1 cellular context compared by ENCODE assay signal in the genomic region with DNA sequence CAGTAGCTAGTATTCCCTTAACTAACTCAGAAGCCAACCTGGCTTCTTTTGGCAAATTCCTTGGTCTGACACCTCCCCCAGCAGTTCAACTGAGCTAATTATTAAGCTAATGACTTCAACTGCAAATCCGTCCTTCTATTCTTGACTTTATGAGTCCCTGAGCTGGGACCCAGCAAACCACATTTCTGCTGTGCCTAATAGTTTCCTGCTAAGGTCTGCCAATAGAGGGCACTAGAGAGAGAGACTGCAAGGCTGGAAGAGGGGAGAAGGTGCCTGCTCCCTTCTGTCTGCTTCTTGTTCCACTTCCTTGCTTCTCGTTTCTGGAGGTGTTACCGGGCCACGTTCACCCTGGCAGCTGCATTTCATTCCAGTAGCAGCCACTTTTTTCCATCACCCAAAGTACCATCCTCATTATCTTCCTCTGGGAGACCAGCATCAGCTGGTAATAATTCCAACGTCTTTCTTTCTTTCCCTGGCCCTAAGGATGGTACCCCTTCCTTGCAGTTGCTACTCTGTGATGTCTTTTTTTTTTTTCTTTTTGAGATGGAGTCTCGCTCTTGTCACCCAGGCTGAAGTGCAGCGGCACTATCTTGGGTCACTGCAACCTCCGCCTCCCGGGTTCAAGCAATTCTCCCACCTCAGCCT.
TF ChIP-seq lines count a peak whose summit lies in the region.

No MANE protein-coding gene starts in this region.

TF ChIP-seq in HepG2, 621 proteins besides CTCF, POLR2A, EP300 and RAD21 (continued from another document):
- TF ChIP-seq SMC3 (IDR thresholded peaks at IDR 0.05; ENCODE audit: low read length) = peak; percentile 58; the same call in 1 of the 2 replicates
- TF ChIP-seq IRF1 (CRISPR knock-in tag; IDR thresholded peaks at IDR 0.05; ENCODE audit: low read depth) = no peak
- TF ChIP-seq HDAC6 (IDR thresholded peaks at IDR 0.05; ENCODE audit: low read depth, low read length) = no peak
- TF ChIP-seq, protein P1, sequence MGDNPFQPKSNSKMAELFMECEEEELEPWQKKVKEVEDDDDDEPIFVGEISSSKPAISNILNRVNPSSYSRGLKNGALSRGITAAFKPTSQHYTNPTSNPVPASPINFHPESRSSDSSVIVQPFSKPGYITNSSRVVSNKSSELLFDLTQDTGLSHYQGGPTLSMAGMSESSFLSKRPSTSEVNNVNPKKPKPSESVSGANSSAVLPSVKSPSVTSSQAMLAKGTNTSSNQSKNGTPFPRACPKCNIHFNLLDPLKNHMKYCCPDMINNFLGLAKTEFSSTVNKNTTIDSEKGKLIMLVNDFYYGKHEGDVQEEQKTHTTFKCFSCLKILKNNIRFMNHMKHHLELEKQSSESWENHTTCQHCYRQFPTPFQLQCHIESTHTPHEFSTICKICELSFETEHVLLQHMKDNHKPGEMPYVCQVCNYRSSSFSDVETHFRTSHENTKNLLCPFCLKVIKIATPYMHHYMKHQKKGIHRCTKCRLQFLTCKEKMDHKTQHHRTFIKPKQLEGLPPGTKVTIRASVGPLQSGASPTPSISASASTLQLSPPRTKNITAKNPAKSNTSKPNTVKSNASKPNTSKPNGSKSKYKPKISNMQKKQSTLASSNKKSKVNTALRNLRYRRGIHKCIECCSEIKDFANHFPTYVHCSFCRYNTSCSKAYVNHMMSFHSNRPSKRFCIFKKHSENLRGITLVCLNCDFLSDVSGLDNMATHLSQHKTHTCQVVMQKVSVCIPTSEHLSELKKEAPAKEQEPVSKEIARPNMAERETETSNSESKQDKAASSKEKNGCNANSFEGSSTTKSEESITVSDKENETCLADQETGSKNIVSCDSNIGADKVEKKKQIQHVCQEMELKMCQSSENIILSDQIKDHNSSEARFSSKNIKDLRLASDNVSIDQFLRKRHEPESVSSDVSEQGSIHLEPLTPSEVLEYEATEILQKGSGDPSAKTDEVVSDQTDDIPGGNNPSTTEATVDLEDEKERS (CRISPR knock-in tag; IDR thresholded peaks at IDR 0.05) = no peak
- no peak for TF ChIP-seq KDM4B (CRISPR knock-in tag; IDR thresholded peaks at IDR 0.05)
- TF ChIP-seq ZC3H13 (CRISPR knock-in tag; IDR thresholded peaks at IDR 0.05) = no peak
- TF ChIP-seq, protein P2, sequence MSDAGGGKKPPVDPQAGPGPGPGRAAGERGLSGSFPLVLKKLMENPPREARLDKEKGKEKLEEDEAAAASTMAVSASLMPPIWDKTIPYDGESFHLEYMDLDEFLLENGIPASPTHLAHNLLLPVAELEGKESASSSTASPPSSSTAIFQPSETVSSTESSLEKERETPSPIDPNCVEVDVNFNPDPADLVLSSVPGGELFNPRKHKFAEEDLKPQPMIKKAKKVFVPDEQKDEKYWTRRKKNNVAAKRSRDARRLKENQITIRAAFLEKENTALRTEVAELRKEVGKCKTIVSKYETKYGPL (CRISPR knock-in tag; IDR thresholded peaks at IDR 0.05) = no peak
- no peak for TF ChIP-seq CSRNP1 (CRISPR knock-in tag; IDR thresholded peaks at IDR 0.05)
